In genomic region chr3:10371167-10371566, GRCh38 we compare ENCODE assay signal across 26 cellular contexts. TPM values are rescaled to one million over a fixed set of nuclear protein-coding genes. Genes with fewer than 3 reads are reported as not detected.
DNase-seq lines count a peak whose midpoint lies in the region; ATAC-seq and TF ChIP-seq lines count a peak whose summit lies in the region.
"Had no signal": no experiment of that assay in that cellular context is flagged by ENCODE, and none has a peak within 500 bp of the region (broad histone marks: within the 10 kb centered on the region; RNA-seq: fewer than 3 reads in every experiment).

No MANE protein-coding gene starts in this region.

- H3K27ac ChIP-seq in HCT116 (ENCODE audit: low read depth, low read length): no peak overlapping the region
- H3K27ac ChIP-seq in dorsolateral prefrontal cortex: peak overlapping the region in 37 of 59 donors; percentile 15 to 83 (median 57)
- peak overlapping the region; percentile 72 for H3K27ac ChIP-seq in parathyroid adenoma
- H3K27ac ChIP-seq in A673 (ENCODE audit: low read depth, low read length, poor library complexity, severe bottlenecking): no peak overlapping the region
- H3K27ac ChIP-seq: adrenal gland, esophagus muscularis mucosa, heart right ventricle, pancreas, sigmoid colon, tibial nerve had no signal

- CTCF ChIA-PET in HCT116 (lab: Charles Lee) (no interaction called here), A673 (lab: Charles Lee) (no interaction called here)

- H3K79me2 ChIP-seq in HCT116 (ENCODE audit: insufficient read depth, low read length) (no peaks in the 10 kb centered on the region), parathyroid adenoma (no peaks in the 10 kb centered on the region)

- H3K9me3 ChIP-seq in HCT116 (ENCODE audit: control insufficient read depth in 1 of 2, insufficient read depth in 1 of 2, low read depth in 1 of 2, low read length in 2 of 2): no peaks in the 10 kb centered on the region
- no peaks in the 10 kb centered on the region for H3K9me3 ChIP-seq in parathyroid adenoma (ENCODE audit: control insufficient read depth, low read length)
- H3K9me3 ChIP-seq in A673 (ENCODE audit: low read depth, low read length, poor library complexity, severe bottlenecking): no peaks in the 10 kb centered on the region
- H3K9me3 ChIP-seq: adrenal gland, BE2C, esophagus muscularis mucosa, pancreas, sigmoid colon, tibial nerve had no signal

- no peak overlapping the region for H2AFZ ChIP-seq in HCT116 (ENCODE audit: low read depth, low read length, poor library complexity, severe bottlenecking)
- no peak overlapping the region for H2AFZ ChIP-seq in parathyroid adenoma

- ATAC-seq in HCT116: no peak
- ATAC-seq: pancreas, Right ventricle myocardium inferior had no signal

- H3K9me2 ChIP-seq in HCT116 (ENCODE audit: insufficient read depth): no peaks in the 10 kb centered on the region

- intact Hi-C loops in HCT116 (cut with micrococcal nuclease) (no loop called here), dorsolateral prefrontal cortex (cut with DNase I) (no loop called here), A673 (cut with micrococcal nuclease; ENCODE audit: unreplicated experiment) (no loop called here)

- DNase-seq in HCT116 (ENCODE audit: low read depth, low spot score) (no peak), NCI-H510A (lab: John Stamatoyannopoulos, UW) (peak; percentile 31), dorsolateral prefrontal cortex (no peak), DMS 273 treated with DMSO at 0.1 percent for 48 hours (lab: John Stamatoyannopoulos, UW) (no peak), foreskin melanocyte (no peak), A673 (ENCODE audit: low spot score) (no peak)
- DNase-seq: activated CD4-positive, alpha-beta T cell treated with anti-CD3 and anti-CD28 coated beads, Interleukin-2, amount 10 ng/mL, durations not matched to agents 7 days and 5 days; activated CD8-positive, alpha-beta memory T cell treated with anti-CD3 and anti-CD28 coated beads, Interleukin-2, amount 50 U/mL, for 48 hours; activated gamma-delta T cell; adrenal gland; BE2C; Calu3; effector CD8-positive, alpha-beta T cell; heart right ventricle; immature natural killer cell; Karpas-422; NCI-H1436; NCI-H345; sigmoid colon; stimulated activated naive CD4-positive, alpha-beta T cell treated with Interleukin-2 at 50 U/mL for 16 hours had no signal

- BruUV-seq in HCT116 (replicated peaks; lab: Mats Ljungman, UMichigan) (no TSS peak), A673 (replicated peaks; lab: Mats Ljungman, UMichigan) (no TSS peak)

- H3K27me3 ChIP-seq in HCT116 (ENCODE audit: insufficient read depth, low read length) (no peaks in the 10 kb centered on the region), dorsolateral prefrontal cortex (no peaks in the 10 kb centered on the region), parathyroid adenoma (ENCODE audit: control insufficient read depth, insufficient read depth, low read length) (no peaks in the 10 kb centered on the region), A673 (replicated peaks; ENCODE audit: insufficient read depth, low read depth, low read length, poor library complexity) (no peaks in the 10 kb centered on the region)
- H3K27me3 ChIP-seq: adrenal gland, BE2C, esophagus muscularis mucosa, pancreas, sigmoid colon, tibial nerve had no signal

- H4K20me1 ChIP-seq in HCT116 (ENCODE audit: insufficient read depth): no peaks in the 10 kb centered on the region

- RAD21 ChIA-PET in HCT116 (lab: Charles Lee; ENCODE audit: low non-redundant PET in 1 of 2, low total read pairs in 2 of 2, uncharacterized antibody in 2 of 2, unreplicated experiment in 2 of 2): no interaction called here

- TF ChIP-seq CTCF in HCT116 (IDR thresholded peaks at IDR 0.05 in 2 of 3, conservative IDR thresholded peaks at IDR 0.05 in 1 of 3; ENCODE audit: borderline replicate concordance in 1 of 3, insufficient read depth in 1 of 3, low read depth in 2 of 3, low read length in 2 of 3) (no peak), dorsolateral prefrontal cortex (IDR thresholded peaks at IDR 0.05 in 54 of 56, conservative IDR thresholded peaks at IDR 0.05 in 2 of 56; ENCODE audit: low read depth in 1 of 56, partially characterized antibody in 56 of 56) (no peak), parathyroid adenoma (IDR thresholded peaks at IDR 0.05) (no peak), A673 (conservative IDR thresholded peaks at IDR 0.05; ENCODE audit: low read depth, low read length) (no peak)

- H3K9ac ChIP-seq in HCT116 (ENCODE audit: low read length) (no peak overlapping the region), parathyroid adenoma (no peak overlapping the region)

- H3K4me3 ChIP-seq in HCT116 (replicated peaks in 1 of 2; ENCODE audit: low read depth in 1 of 2, low read length in 2 of 2) (no peak overlapping the region), dorsolateral prefrontal cortex (no peak overlapping the region), parathyroid adenoma (ENCODE audit: low read depth, low read length) (no peak overlapping the region), A673 (ENCODE audit: low read depth, low read length, poor library complexity, severe bottlenecking) (no peak overlapping the region)
- H3K4me3 ChIP-seq: adrenal gland, esophagus muscularis mucosa, heart right ventricle, lung, pancreas, sigmoid colon, tibial nerve had no signal

- H3K36me3 ChIP-seq in HCT116 (ENCODE audit: control insufficient read depth in 1 of 2, insufficient read depth in 2 of 2, low read length in 2 of 2): no peaks in the 10 kb centered on the region
- no peaks in the 10 kb centered on the region for H3K36me3 ChIP-seq in parathyroid adenoma (ENCODE audit: control insufficient read depth, insufficient read depth, low read length)
- H3K36me3 ChIP-seq in A673 (ENCODE audit: insufficient read depth, low read length, poor library complexity, severe bottlenecking): no peaks in the 10 kb centered on the region
- H3K36me3 ChIP-seq: adrenal gland, BE2C, esophagus muscularis mucosa, heart right ventricle, pancreas, sigmoid colon, tibial nerve had no signal

- POLR2A ChIA-PET in HCT116 (lab: Charles Lee) (no interaction called here), A673 (lab: Charles Lee; ENCODE audit: low non-redundant PET) (no interaction called here)

- H3K4me2 ChIP-seq in HCT116 (ENCODE audit: low read length) (peak overlapping the region; percentile 26; the same call in 1 of the 2 replicates), parathyroid adenoma (ENCODE audit: low read length) (no peak overlapping the region)

- peaks cover 31 to 50% of the 10 kb centered on the region in 2 experiments for H3K4me1 ChIP-seq in HCT116 (ENCODE audit: control insufficient read depth in 1 of 2, insufficient read depth in 2 of 2, low read length in 2 of 2)
- H3K4me1 ChIP-seq in parathyroid adenoma: peaks cover 19% of the 10 kb centered on the region
- H3K4me1 ChIP-seq in A673 (ENCODE audit: insufficient read depth, low read length, poor library complexity, severe bottlenecking): no peaks in the 10 kb centered on the region
- H3K4me1 ChIP-seq: adrenal gland, BE2C, esophagus muscularis mucosa, pancreas had no signal

- no peak for TF ChIP-seq POLR2A in HCT116 (IDR thresholded peaks at IDR 0.05; ENCODE audit: borderline replicate concordance, extremely low read depth, insufficient read depth, insufficient read length)

- TF ChIP-seq RAD21 in HCT116 (IDR thresholded peaks at IDR 0.05; ENCODE audit: low read depth): no peak

TF ChIP-seq in HCT116, 20 proteins besides CTCF, POLR2A, EP300 and RAD21:
- TF ChIP-seq CEBPB (IDR thresholded peaks at IDR 0.05; ENCODE audit: low read depth): no peak
- peak; percentile 53; the same call in 1 of the 2 replicates for TF ChIP-seq MAX (IDR thresholded peaks at IDR 0.05)
- no peak for TF ChIP-seq EZH2phosphoT487 (IDR thresholded peaks at IDR 0.05; ENCODE audit: borderline replicate concordance)
- no peak for TF ChIP-seq POLR2AphosphoS5 (IDR thresholded peaks at IDR 0.05; ENCODE audit: low read depth, low read length)

RNA-seq across cellular contexts. Expression of gene SEC13, which starts 50.3 kb away (rescaled TPM):
- total RNA-seq in HCT116 (2021; ENCODE audit: unreplicated experiment) (113 TPM), dorsolateral prefrontal cortex (10 to 100 TPM; 42.9 to 78.5 (median 62.1) TPM), A673 (2021) (160 and 174 TPM in 2 replicates)
- 108 and 139 TPM in 2 replicates for polyA plus RNA-seq in HCT116 (2012)

Comparison
In these comparisons a context has a peak if more than half of its experiments do, and no peak if none do; other contexts are left out.
1. H3K27ac ChIP-seq: peak in dorsolateral prefrontal cortex (37 of 59) and parathyroid adenoma (single experiment); none in HCT116 (single experiment) and A673 (single experiment).